Comparison of ENCODE assay signal across 7 cellular contexts in the genomic region with DNA sequence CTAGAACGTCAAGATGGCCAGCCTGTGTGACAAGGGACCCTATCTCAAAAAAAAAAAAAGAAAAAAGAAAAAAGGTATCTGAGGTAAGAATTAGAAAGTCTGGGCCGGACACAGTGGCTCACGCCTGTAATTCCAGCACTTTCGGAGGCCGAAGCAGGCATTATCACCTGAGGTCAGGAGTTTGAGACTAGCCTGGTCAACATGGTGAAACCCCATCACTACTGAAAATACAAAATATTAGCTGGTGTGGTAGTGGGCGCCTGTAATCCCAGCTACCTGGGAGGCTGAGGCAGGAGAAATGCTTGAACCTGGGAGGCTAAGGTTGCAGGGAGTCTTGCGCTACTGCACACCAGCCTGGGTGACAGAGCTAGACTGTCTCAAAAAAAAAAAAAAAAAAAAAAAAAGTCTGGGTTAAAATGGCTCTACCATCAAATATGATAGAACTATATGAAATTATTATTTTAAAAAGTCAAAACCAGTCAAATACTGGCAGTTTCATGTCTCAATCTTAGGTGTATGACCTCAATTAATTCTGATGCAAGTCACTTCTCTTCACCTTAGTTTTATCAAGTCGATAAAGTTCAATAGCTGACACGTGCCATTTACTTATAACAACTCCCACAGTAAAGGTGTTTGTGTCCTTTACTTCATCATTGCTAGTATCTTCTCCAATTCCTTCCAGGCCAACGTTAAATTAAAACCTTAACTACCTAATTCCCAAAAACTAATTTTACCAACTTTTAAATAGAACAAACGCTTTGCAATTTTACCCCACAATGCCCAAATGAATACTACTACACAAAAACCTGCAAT. TPM values are rescaled to one million over a fixed set of nuclear protein-coding genes. Genes with fewer than 3 reads are reported as not detected.
DNase-seq lines count a peak whose midpoint lies in the region; ATAC-seq and TF ChIP-seq lines count a peak whose summit lies in the region.

No MANE protein-coding gene starts in this region.

- DNase-seq in HCT116 (ENCODE audit: low read depth, low spot score) (no peak), SW480 (ENCODE audit: low spot score) (peak; percentile 7), foreskin fibroblast (no peak), kidney glomerular epithelial cell (lab: John Stamatoyannopoulos, UW) (no peak), NCI-H2171 treated with DMSO at 0.1 percent for 48 hours (lab: John Stamatoyannopoulos, UW) (no peak), hepatic stellate cell (ENCODE audit: low spot score) (no peak)

- H3K4me1 ChIP-seq in HCT116 (ENCODE audit: control insufficient read depth in 1 of 2, insufficient read depth in 2 of 2, low read length in 2 of 2) (peaks cover 4 to 23% of the 10 kb centered on the region in 2 experiments; a peak in 3 of 4 replicates), skeletal muscle tissue (ENCODE audit: control insufficient read depth in 3 of 3, insufficient read depth in 3 of 3, low read length in 3 of 3) (peaks cover 11 to 19% (median 17%) of the 10 kb centered on the region in 3 donors)

- H4K20me1 ChIP-seq in HCT116 (ENCODE audit: insufficient read depth) = peaks cover 6% of the 10 kb centered on the region; the same call in 1 of the 2 replicates

- TF ChIP-seq POLR2A in HCT116 (IDR thresholded peaks at IDR 0.05; ENCODE audit: borderline replicate concordance, extremely low read depth, insufficient read depth, insufficient read length) = no peak

- H3K9ac ChIP-seq in HCT116 (ENCODE audit: low read length) (peak overlapping the region; percentile 92), skeletal muscle tissue (ENCODE audit: low read depth in 1 of 3, low read length in 3 of 3) (peak overlapping the region; percentile 89 to 95 (median 92))

- peaks cover 50% of the 10 kb centered on the region for H3K79me2 ChIP-seq in HCT116 (ENCODE audit: insufficient read depth, low read length)

- no peak for TF ChIP-seq CTCF in HCT116 (IDR thresholded peaks at IDR 0.05 in 2 of 3, conservative IDR thresholded peaks at IDR 0.05 in 1 of 3; ENCODE audit: borderline replicate concordance in 1 of 3, insufficient read depth in 1 of 3, low read depth in 2 of 3, low read length in 2 of 3)
- no peak for TF ChIP-seq CTCF in foreskin fibroblast (IDR thresholded peaks at IDR 0.05; ENCODE audit: low read depth, low read length)

- H3K36me3 ChIP-seq in HCT116 (ENCODE audit: control insufficient read depth in 1 of 2, insufficient read depth in 2 of 2, low read length in 2 of 2) (peaks cover 22 to 32% of the 10 kb centered on the region in 2 experiments), skeletal muscle tissue (ENCODE audit: control insufficient read depth in 3 of 3, insufficient read depth in 3 of 3, low read length in 3 of 3) (peaks cover 17 to 29% (median 26%) of the 10 kb centered on the region in 3 donors)

- H2AFZ ChIP-seq in HCT116 (ENCODE audit: low read depth, low read length, poor library complexity, severe bottlenecking) = no peak overlapping the region

- no peaks in the 10 kb centered on the region for H3K9me2 ChIP-seq in HCT116 (ENCODE audit: insufficient read depth)

- ATAC-seq in HCT116 = no peak

- TSS peak; percentile 53 for BruUV-seq in HCT116 (replicated peaks; lab: Mats Ljungman, UMichigan)

- H3K9me3 ChIP-seq in HCT116 (ENCODE audit: control insufficient read depth in 1 of 2, insufficient read depth in 1 of 2, low read depth in 1 of 2, low read length in 2 of 2) = no peaks in the 10 kb centered on the region
- H3K9me3 ChIP-seq in skeletal muscle tissue (ENCODE audit: control insufficient read depth in 3 of 3, low read length in 3 of 3) = no peaks in the 10 kb centered on the region

- H3K27me3 ChIP-seq in HCT116 (ENCODE audit: insufficient read depth, low read length) (no peaks in the 10 kb centered on the region), skeletal muscle tissue (ENCODE audit: control insufficient read depth in 3 of 3, insufficient read depth in 3 of 3, low read length in 3 of 3) (no peaks in the 10 kb centered on the region)

- H3K27ac ChIP-seq in HCT116 (ENCODE audit: low read depth, low read length) (peak overlapping the region; percentile 74), skeletal muscle tissue (ENCODE audit: low read depth, low read length) (peak overlapping the region; percentile 81)

- RAD21 ChIA-PET in HCT116 (lab: Charles Lee; ENCODE audit: low non-redundant PET in 1 of 2, low total read pairs in 2 of 2, uncharacterized antibody in 2 of 2, unreplicated experiment in 2 of 2) = no interaction called here

- CTCF ChIA-PET in HCT116 (lab: Charles Lee) = no interaction called here

- no peak for TF ChIP-seq RAD21 in HCT116 (IDR thresholded peaks at IDR 0.05; ENCODE audit: low read depth)

- peak overlapping the region; percentile 94 for H3K4me2 ChIP-seq in HCT116 (ENCODE audit: low read length)

- POLR2A ChIA-PET in HCT116 (lab: Charles Lee) = no interaction called here

- H3K4me3 ChIP-seq in HCT116 (replicated peaks in 1 of 2; ENCODE audit: low read depth in 1 of 2, low read length in 2 of 2) (peak overlapping the region; percentile 93 to 94), foreskin fibroblast (ENCODE audit: low read depth in 1 of 2, low read length in 2 of 2) (peak overlapping the region; percentile 91 to 99), skeletal muscle tissue (ENCODE audit: low read length in 3 of 3) (peak overlapping the region; percentile 88 to 94 (median 92))

- intact Hi-C loops in HCT116 (cut with micrococcal nuclease) = no loop called here

TF ChIP-seq in HCT116, 20 proteins besides CTCF, POLR2A, EP300 and RAD21:
- TF ChIP-seq CEBPB (IDR thresholded peaks at IDR 0.05; ENCODE audit: low read depth) = no peak
- TF ChIP-seq ELF1 (IDR thresholded peaks at IDR 0.05; ENCODE audit: borderline replicate concordance, low read depth) = no peak
- TF ChIP-seq CBX3 (IDR thresholded peaks at IDR 0.05; ENCODE audit: low read depth) = no peak
- no peak for TF ChIP-seq SIN3A (IDR thresholded peaks at IDR 0.05; ENCODE audit: low read depth)
- TF ChIP-seq SP1 (IDR thresholded peaks at IDR 0.05; ENCODE audit: low read depth) = no peak
- no peak for TF ChIP-seq YY1 (IDR thresholded peaks at IDR 0.05; ENCODE audit: extremely low read depth, insufficient replicate concordance, low read depth, low read length)
TF ChIP-seq in HCT116: peak in this region for 0.

RNA-seq across cellular contexts. Expression of a gene that starts 1.1 kb away (rescaled TPM):
- total RNA-seq in HCT116 (2021; ENCODE audit: unreplicated experiment) (2,206 TPM), skeletal muscle tissue (9,051 TPM)
- 3,981 and 5,272 TPM in 2 replicates for polyA plus RNA-seq in HCT116 (2012)
